In genomic region chr10:97185326-97186058, GRCh38 we compare ENCODE assay signal across 8 cellular contexts. TPM values are rescaled to one million over a fixed set of nuclear protein-coding genes. Genes with fewer than 3 reads are reported as not detected.
A peak's percentile ranks its signal among the peaks of the same experiment; 100 is the strongest.
DNase-seq lines count a peak whose midpoint lies in the region; ATAC-seq and TF ChIP-seq lines count a peak whose summit lies in the region.

Gene SLIT1 (minus strand): TSS chr10:97185959. CDS start chr10:97185674, 285 bp downstream.

- H3K27ac Mint-ChIP-seq in activated naive CD8-positive, alpha-beta T cell treated with anti-CD3 and anti-CD28 coated beads, Interleukin-2, amount 10 ng/mL, durations not matched to agents 7 days and 5 days: no peak within 1 kb of the TSS
- no peak within 1 kb of the TSS for H3K27ac Mint-ChIP-seq in mesothelial cell of epicardium

- no peaks in the 10 kb centered on the region for H3K9me3 Mint-ChIP-seq in activated naive CD8-positive, alpha-beta T cell treated with anti-CD3 and anti-CD28 coated beads, Interleukin-2, amount 10 ng/mL, durations not matched to agents 7 days and 5 days
- H3K9me3 Mint-ChIP-seq in mesothelial cell of epicardium: no peaks in the 10 kb centered on the region

- H3K9me3 ChIP-seq in BE2C: no peaks in the 10 kb centered on the region

- peaks cover 9% of the 10 kb centered on the region for H3K27me3 ChIP-seq in BE2C

- H3K4me3 ChIP-seq in BE2C (ENCODE audit: low read depth, low read length): peak within 1 kb of the TSS; percentile 58
- peak within 1 kb of the TSS; percentile 89 for H3K4me3 ChIP-seq in Jurkat, Clone E6-1 (ENCODE audit: low read length)

- peaks cover 6% of the 10 kb centered on the region for H3K4me1 ChIP-seq in BE2C

- peak; percentile 46 for DNase-seq in BE2C
- DNase-seq in Jurkat, Clone E6-1 (ENCODE audit: low read depth, low spot score): no peak
- no peak for DNase-seq in activated naive CD8-positive, alpha-beta T cell treated with anti-CD3 and anti-CD28 coated beads, Interleukin-2, amount 10 ng/mL, durations not matched to agents 7 days and 5 days
- DNase-seq in mesothelial cell of epicardium (ENCODE audit: low spot score in 2 of 2, unreplicated experiment in 2 of 2): peak in 1 of 2 experiments; percentile 59
- no peak for DNase-seq in GM10266 (ENCODE audit: extremely low spot score)
- DNase-seq in OCI-M1 (lab: John Stamatoyannopoulos, UW): no peak

- no peak for TF ChIP-seq CTCF in BE2C (IDR thresholded peaks at IDR 0.05; ENCODE audit: low read depth, low read length)
- TF ChIP-seq CTCF in mesothelial cell of epicardium (IDR thresholded peaks at IDR 0.05; ENCODE audit: unreplicated experiment): no peak
- TF ChIP-seq CTCF in GM10266 (IDR thresholded peaks at IDR 0.05; ENCODE audit: control insufficient read depth, insufficient read depth, low read depth, missing control alignments): no peak

- H3K4me1 Mint-ChIP-seq in activated naive CD8-positive, alpha-beta T cell treated with anti-CD3 and anti-CD28 coated beads, Interleukin-2, amount 10 ng/mL, durations not matched to agents 7 days and 5 days: peaks cover 7% of the 10 kb centered on the region
- peaks cover 12% of the 10 kb centered on the region for H3K4me1 Mint-ChIP-seq in mesothelial cell of epicardium

- H3K4me3 Mint-ChIP-seq in activated naive CD8-positive, alpha-beta T cell treated with anti-CD3 and anti-CD28 coated beads, Interleukin-2, amount 10 ng/mL, durations not matched to agents 7 days and 5 days: peak within 1 kb of the TSS; percentile 41
- H3K4me3 Mint-ChIP-seq in mesothelial cell of epicardium: peak within 1 kb of the TSS; percentile 70

- peak; percentile 43 for ATAC-seq in activated naive CD8-positive, alpha-beta T cell treated with anti-CD3 and anti-CD28 coated beads, Interleukin-2, amount 10 ng/mL, durations not matched to agents 7 days and 5 days (ENCODE audit: low read depth)
- ATAC-seq in GM21528 (IDR thresholded peaks at IDR 0.05; ENCODE audit: low FRiP score, unreplicated experiment): no peak
- no peak for ATAC-seq in GM18505 (IDR thresholded peaks at IDR 0.05; ENCODE audit: unreplicated experiment)

- H3K36me3 Mint-ChIP-seq in activated naive CD8-positive, alpha-beta T cell treated with anti-CD3 and anti-CD28 coated beads, Interleukin-2, amount 10 ng/mL, durations not matched to agents 7 days and 5 days: no peaks in the 10 kb centered on the region
- no peaks in the 10 kb centered on the region for H3K36me3 Mint-ChIP-seq in mesothelial cell of epicardium

- no peak for TF ChIP-seq POLR2A in GM18505 (IDR thresholded peaks at IDR 0.05; ENCODE audit: borderline replicate concordance, extremely low read depth, insufficient read depth, insufficient read length)

- peaks cover 77% of the 10 kb centered on the region for H3K27me3 Mint-ChIP-seq in activated naive CD8-positive, alpha-beta T cell treated with anti-CD3 and anti-CD28 coated beads, Interleukin-2, amount 10 ng/mL, durations not matched to agents 7 days and 5 days
- H3K27me3 Mint-ChIP-seq in mesothelial cell of epicardium (ENCODE audit: low read depth): peaks cover 94% of the 10 kb centered on the region

- H3K36me3 ChIP-seq in BE2C: no peaks in the 10 kb centered on the region

- POLR2A ChIA-PET in activated naive CD8-positive, alpha-beta T cell treated with anti-CD3 and anti-CD28 coated beads, Interleukin-2, amount 10 ng/mL, durations not matched to agents 7 days and 5 days (lab: Charles Lee): no interaction called here

RNA-seq across cellular contexts. Expression of gene SLIT1, which starts in this region (rescaled TPM):
- polyA plus RNA-seq in BE2C (2012; ENCODE audit: insufficient read depth, insufficient read length, low read depth): 0.08 TPM
- 68.0 TPM for polyA plus RNA-seq in Jurkat, Clone E6-1 (2012; ENCODE audit: insufficient read depth, insufficient read length)
- total RNA-seq in activated naive CD8-positive, alpha-beta T cell treated with anti-CD3 and anti-CD28 coated beads, Interleukin-2, amount 10 ng/mL, durations not matched to agents 7 days and 5 days: under 1 TPM; 0.37 to 0.44 TPM
- total RNA-seq in mesothelial cell of epicardium: 0.27 to 0.40 TPM (median 0.40 TPM) in 3 replicates

Comparison
In these comparisons a context has a peak if more than half of its experiments do, and no peak if none do; other contexts are left out.
1. Peak in ATAC-seq in activated naive CD8-positive, alpha-beta T cell treated with anti-CD3 and anti-CD28 coated beads, Interleukin-2, amount 10 ng/mL, durations not matched to agents 7 days and 5 days; RNA of the gene not detected or under 1 TPM.